In genomic region chr17:74760404-74761105, GRCh38 we compare ENCODE assay signal across 6 cellular contexts. TPM values are rescaled to one million over a fixed set of nuclear protein-coding genes. Genes with fewer than 3 reads are reported as not detected.
DNase-seq lines count a peak whose midpoint lies in the region; ATAC-seq and TF ChIP-seq lines count a peak whose summit lies in the region.

No MANE protein-coding gene starts in this region.

- peaks cover 18% of the 10 kb centered on the region for H3K36me3 Mint-ChIP-seq in activated CD8-positive, alpha-beta memory T cell treated with anti-CD3 and anti-CD28 coated beads, Interleukin-2, amount 10 ng/mL, durations not matched to agents 7 days and 5 days
- H3K36me3 Mint-ChIP-seq in type B pancreatic cell: no peaks in the 10 kb centered on the region

- DNase-seq in activated CD8-positive, alpha-beta memory T cell treated with anti-CD3 and anti-CD28 coated beads, Interleukin-2, amount 10 ng/mL, durations not matched to agents 7 days and 5 days: no peak
- DNase-seq in activated CD8-positive, alpha-beta memory T cell treated with anti-CD3 and anti-CD28 coated beads for 24 hours: no peak
- DNase-seq in Right ventricle myocardium superior (no peak), type B pancreatic cell (ENCODE audit: extremely low spot score, unreplicated experiment) (no peak)
- DNase-seq in stimulated activated CD4-positive, alpha-beta T cell treated with anti-CD3 and anti-CD28 coated beads, Interleukin-4, amount 100 ng/mL, for 1 hour: no peak

- H3K27ac Mint-ChIP-seq in activated CD8-positive, alpha-beta memory T cell treated with anti-CD3 and anti-CD28 coated beads, Interleukin-2, amount 10 ng/mL, durations not matched to agents 7 days and 5 days: peak overlapping the region; percentile 88
- peak overlapping the region; percentile 90 for H3K27ac Mint-ChIP-seq in type B pancreatic cell

- no peaks in the 10 kb centered on the region for H3K27me3 Mint-ChIP-seq in activated CD8-positive, alpha-beta memory T cell treated with anti-CD3 and anti-CD28 coated beads, Interleukin-2, amount 10 ng/mL, durations not matched to agents 7 days and 5 days
- H3K27me3 Mint-ChIP-seq in type B pancreatic cell: no peaks in the 10 kb centered on the region

- TF ChIP-seq CTCF in type B pancreatic cell (conservative IDR thresholded peaks at IDR 0.05): no peak

- intact Hi-C loops in Right ventricle myocardium superior (cut with DNase I): no loop called here

- no peak for ATAC-seq in activated CD8-positive, alpha-beta memory T cell treated with anti-CD3 and anti-CD28 coated beads, Interleukin-2, amount 10 ng/mL, durations not matched to agents 7 days and 5 days
- ATAC-seq in Right ventricle myocardium superior (ENCODE audit: poor library complexity) (peak; percentile 16), HG03571 (IDR thresholded peaks at IDR 0.05; ENCODE audit: unreplicated experiment) (no peak)

- H3K4me3 Mint-ChIP-seq in activated CD8-positive, alpha-beta memory T cell treated with anti-CD3 and anti-CD28 coated beads, Interleukin-2, amount 10 ng/mL, durations not matched to agents 7 days and 5 days: no peak overlapping the region
- peak overlapping the region; percentile 63 for H3K4me3 Mint-ChIP-seq in type B pancreatic cell

- CTCF ChIA-PET in activated CD8-positive, alpha-beta memory T cell treated with anti-CD3 and anti-CD28 coated beads, Interleukin-2, amount 10 ng/mL, durations not matched to agents 7 days and 5 days (lab: Charles Lee): interaction anchor here (0.7 to 15.6 kb wide), 12 partner anchors 11 to 106 kb away, joined by 3 to 206 read pairs (median 21); partner anchors contain the start of genes NAT9 and RAB37

- H3K4me1 Mint-ChIP-seq in activated CD8-positive, alpha-beta memory T cell treated with anti-CD3 and anti-CD28 coated beads, Interleukin-2, amount 10 ng/mL, durations not matched to agents 7 days and 5 days: peaks cover 57% of the 10 kb centered on the region
- peaks cover 29% of the 10 kb centered on the region for H3K4me1 Mint-ChIP-seq in type B pancreatic cell (ENCODE audit: unreplicated experiment)

- no peaks in the 10 kb centered on the region for H3K9me3 Mint-ChIP-seq in activated CD8-positive, alpha-beta memory T cell treated with anti-CD3 and anti-CD28 coated beads, Interleukin-2, amount 10 ng/mL, durations not matched to agents 7 days and 5 days (ENCODE audit: low read depth)
- H3K9me3 Mint-ChIP-seq in type B pancreatic cell: no peaks in the 10 kb centered on the region

RNA-seq across cellular contexts. Expression of gene NHERF1, which starts 12.1 kb away (rescaled TPM):
- total RNA-seq in activated CD8-positive, alpha-beta memory T cell treated with anti-CD3 and anti-CD28 coated beads, Interleukin-2, amount 10 ng/mL, durations not matched to agents 7 days and 5 days: 100 to 1,000 TPM; 284 to 377 TPM
- total RNA-seq in Right ventricle myocardium superior: 13.7 TPM
- 86.9 and 157 TPM in 2 replicates for total RNA-seq in type B pancreatic cell (ENCODE audit: low replicate concordance)

RNA-seq across cellular contexts. Expression of gene NAT9, which starts 15.6 kb away (rescaled TPM):
- 10 to 100 TPM; 34.1 to 34.5 TPM for total RNA-seq in activated CD8-positive, alpha-beta memory T cell treated with anti-CD3 and anti-CD28 coated beads, Interleukin-2, amount 10 ng/mL, durations not matched to agents 7 days and 5 days
- total RNA-seq in Right ventricle myocardium superior: 18.6 TPM
- total RNA-seq in type B pancreatic cell (ENCODE audit: low replicate concordance): 54.7 and 67.2 TPM in 2 replicates

RNA-seq across cellular contexts. Expression of gene RAB37, which starts 23.5 kb away (rescaled TPM):
- total RNA-seq in activated CD8-positive, alpha-beta memory T cell treated with anti-CD3 and anti-CD28 coated beads, Interleukin-2, amount 10 ng/mL, durations not matched to agents 7 days and 5 days: 10 to 100 TPM; 36.7 to 51.7 TPM
- 4.1 TPM for total RNA-seq in Right ventricle myocardium superior
- 3.4 and 4.2 TPM in 2 replicates for total RNA-seq in type B pancreatic cell (ENCODE audit: low replicate concordance)

RNA-seq across cellular contexts. Expression of gene CD300LF, which starts 47.8 kb away (rescaled TPM):
- total RNA-seq in activated CD8-positive, alpha-beta memory T cell treated with anti-CD3 and anti-CD28 coated beads, Interleukin-2, amount 10 ng/mL, durations not matched to agents 7 days and 5 days: not detected
- total RNA-seq in Right ventricle myocardium superior (not detected), type B pancreatic cell (ENCODE audit: low replicate concordance) (0.19 TPM in 1 of 2 replicates, not detected in the other)
